8 cellular contexts compared by ENCODE assay signal in the genomic region with DNA sequence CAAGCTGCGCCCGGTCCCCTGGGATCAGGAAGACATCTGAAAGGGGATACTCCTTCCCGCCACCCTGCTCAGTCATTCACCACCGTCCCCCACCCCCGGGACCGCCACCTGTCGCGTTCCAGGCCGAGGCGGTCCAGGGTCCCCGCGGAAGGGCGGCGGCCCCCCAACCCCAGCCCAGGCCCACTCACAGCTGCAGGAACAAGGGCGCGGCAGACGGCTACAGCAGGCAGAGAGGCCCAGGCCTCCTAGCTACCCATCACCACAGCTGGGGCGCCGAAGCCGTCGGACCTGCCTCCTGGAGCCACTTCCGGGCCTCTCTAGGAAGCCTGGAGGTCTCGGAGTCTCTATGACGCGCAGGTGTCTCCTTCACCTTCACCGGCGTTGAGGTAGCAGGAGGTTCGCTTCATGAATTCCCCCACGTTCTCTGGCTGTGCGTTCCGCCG. TPM values are rescaled to one million over a fixed set of nuclear protein-coding genes. Genes with fewer than 3 reads are reported as not detected.
DNase-seq lines count a peak whose midpoint lies in the region; ATAC-seq and TF ChIP-seq lines count a peak whose summit lies in the region.

SDR42E1 (minus strand) TSS at position 272 of the 443 bp plus-strand sequence. CDS start 10,612 bp downstream, outside the sequence.

- no peaks in the 10 kb centered on the region for H3K79me2 ChIP-seq in OCI-LY7 (ENCODE audit: insufficient read depth, low read depth, low read length)

- peaks cover 26% of the 10 kb centered on the region for H3K36me3 Mint-ChIP-seq in activated naive CD4-positive, alpha-beta T cell treated with anti-CD3 and anti-CD28 coated beads for 36 hours (ENCODE audit: low read depth)

- H3K9me2 ChIP-seq in OCI-LY7 (ENCODE audit: insufficient read depth, low read length) = no peaks in the 10 kb centered on the region

- H3K4me1 Mint-ChIP-seq in activated naive CD4-positive, alpha-beta T cell treated with anti-CD3 and anti-CD28 coated beads for 36 hours (ENCODE audit: low read depth) = peaks cover 21% of the 10 kb centered on the region

- TF ChIP-seq CTCF in OCI-LY7 (conservative IDR thresholded peaks at IDR 0.05; ENCODE audit: low read length) (no peak), lower leg skin (IDR thresholded peaks at IDR 0.05) (no peak), adrenal gland (IDR thresholded peaks at IDR 0.05) (no peak)

- peak within 1 kb of the TSS; percentile 45; the same call in 1 of the 2 replicates for H3K4me2 ChIP-seq in OCI-LY7 (ENCODE audit: low read length)

- no peak within 1 kb of the TSS for H2AFZ ChIP-seq in OCI-LY7 (ENCODE audit: low read length)

- peaks cover 24% of the 10 kb centered on the region for H3K9me3 Mint-ChIP-seq in activated naive CD4-positive, alpha-beta T cell treated with anti-CD3 and anti-CD28 coated beads for 36 hours

- H3K27ac ChIP-seq in OCI-LY7 (ENCODE audit: low read depth, low read length, poor library complexity, severe bottlenecking) = no peak within 1 kb of the TSS
- no peak within 1 kb of the TSS for H3K27ac ChIP-seq in adrenal gland

- intact Hi-C loops in OCI-LY7 (cut with micrococcal nuclease; ENCODE audit: unreplicated experiment) (no loop called here), lower leg skin (cut with DNase I; ENCODE audit: low total_unique reads) (no loop called here), adrenal gland (cut with DNase I) (no loop called here)
- intact Hi-C loops in activated naive CD4-positive, alpha-beta T cell treated with anti-CD3 and anti-CD28 coated beads for 36 hours (cut with micrococcal nuclease) = loop anchor here (2.0 kb wide), 1 partner anchor 182 kb away; no protein-coding TSS in a partner anchor

- H3K27me3 ChIP-seq in adrenal gland = peaks cover 23% of the 10 kb centered on the region

- peaks cover 7% of the 10 kb centered on the region for H3K27me3 Mint-ChIP-seq in activated naive CD4-positive, alpha-beta T cell treated with anti-CD3 and anti-CD28 coated beads for 36 hours (ENCODE audit: low read depth)

- H3K9me3 ChIP-seq in OCI-LY7 (ENCODE audit: low read length) (0 out of 2 replicates have a peak, but pooled peaks cover 10% of the 10 kb centered on the region), adrenal gland (replicated peaks in 1 of 3) (no peaks in the 10 kb centered on the region)

- H3K36me3 ChIP-seq in OCI-LY7 (ENCODE audit: insufficient read depth, low read length) = no peaks in the 10 kb centered on the region
- H3K36me3 ChIP-seq in adrenal gland (replicated peaks in 1 of 2) = no peaks in the 10 kb centered on the region

- ATAC-seq in GM18861 (IDR thresholded peaks at IDR 0.05; ENCODE audit: unreplicated experiment) = peak; percentile 95
- peak; percentile 70 for ATAC-seq in HG03095 (IDR thresholded peaks at IDR 0.05; ENCODE audit: unreplicated experiment)

- H3K4me1 ChIP-seq in OCI-LY7 (ENCODE audit: insufficient read depth, low read length, poor library complexity, severe bottlenecking) (no peaks in the 10 kb centered on the region), adrenal gland (replicated peaks in 1 of 2) (no peaks in the 10 kb centered on the region)

- no TSS peak for BruUV-seq in OCI-LY7 (replicated peaks; lab: Mats Ljungman, UMichigan)

- no peak for TF ChIP-seq POLR2A in lower leg skin (IDR thresholded peaks at IDR 0.05)
- no peak for TF ChIP-seq POLR2A in adrenal gland (IDR thresholded peaks at IDR 0.05)

- CTCF ChIA-PET in OCI-LY7 (lab: Charles Lee; ENCODE audit: unreplicated experiment) = no interaction called here
- CTCF ChIA-PET in activated naive CD4-positive, alpha-beta T cell treated with anti-CD3 and anti-CD28 coated beads for 36 hours (lab: Charles Lee) = interaction anchor here (0.8 kb wide), 1 partner anchor 53 kb away, joined by 3 read pairs; no protein-coding TSS in a partner anchor

- peak within 1 kb of the TSS; percentile 55 for H3K27ac Mint-ChIP-seq in activated naive CD4-positive, alpha-beta T cell treated with anti-CD3 and anti-CD28 coated beads for 36 hours

- POLR2A ChIA-PET in OCI-LY7 (lab: Charles Lee) = interaction anchor here (0.7 kb wide), 1 partner anchor 158 kb away, joined by 4 read pairs; no protein-coding TSS in a partner anchor

- 8 to 16% methylated on average over 17 to 30 of the region's 32 CpGs for WGBS in lower leg skin, 2 donors
- 9 to 24% (median 12%) methylated on average over 12 to 32 of the region's 32 CpGs for WGBS in adrenal gland, 4 donors

- H3K4me3 ChIP-seq in OCI-LY7 (ENCODE audit: low read depth, low read length, poor library complexity, severe bottlenecking) (peak within 1 kb of the TSS; percentile 17), lower leg skin (ENCODE audit: low read depth, poor library complexity, severe bottlenecking) (peak within 1 kb of the TSS; percentile 28), adrenal gland (peak within 1 kb of the TSS in 1 of 4 donors; percentile 34)

- no peaks in the 10 kb centered on the region for H4K20me1 ChIP-seq in OCI-LY7 (ENCODE audit: insufficient read depth, low read length)

- H3K4me3 Mint-ChIP-seq in activated naive CD4-positive, alpha-beta T cell treated with anti-CD3 and anti-CD28 coated beads for 36 hours = peak within 1 kb of the TSS; percentile 79

- DNase-seq in OCI-LY7 (ENCODE audit: low spot score) (peak; percentile 11), lower leg skin (ENCODE audit: low spot score in 2 of 2) (no peak), adrenal gland (no peak), DMS114 treated with DMSO at 0.1 percent for 48 hours (lab: John Stamatoyannopoulos, UW; ENCODE audit: unreplicated experiment) (no peak)
- peak; percentile 75 for DNase-seq in activated naive CD4-positive, alpha-beta T cell treated with anti-CD3 and anti-CD28 coated beads for 36 hours
- DNase-seq in stimulated activated CD8-positive, alpha-beta memory T cell treated with anti-CD3 and anti-CD28 coated beads, Interleukin-7, amount 100 ng/mL, for 4 hours (ENCODE audit: low read depth in 2 of 2) = peak; percentile 39 to 49

RNA-seq across cellular contexts. Expression of gene SDR42E1, which starts in this region (rescaled TPM):
- under 0.01 TPM in 1 of 2 replicates, not detected in the other for total RNA-seq in OCI-LY7 (2014; rRNA removed; shearing (Covaris generic))
- total RNA-seq in OCI-LY7 (2022) = 0.53 and 0.65 TPM in 2 replicates
- total RNA-seq in activated naive CD4-positive, alpha-beta T cell treated with anti-CD3 and anti-CD28 coated beads for 36 hours = 1 to 10 TPM; 4.2 to 6.5 TPM
- total RNA-seq in lower leg skin = 10 to 100 TPM; 17.8 to 34.4 (median 31.2) TPM
- total RNA-seq in adrenal gland = under 1 TPM in 7 of 8 donors, not detected in 1; 0.17 to 0.65 (median 0.28) TPM
- under 1 TPM; 0.10 to 0.55 (median 0.16) TPM for polyA plus RNA-seq in adrenal gland

Comparison
In these comparisons a context has a peak if more than half of its experiments do, and no peak if none do; other contexts are left out.
1. Peak in DNase-seq, H3K4me3 ChIP-seq and H3K4me2 ChIP-seq in OCI-LY7; RNA of the gene not detected or under 1 TPM.
2. DNase-seq: peak in activated naive CD4-positive, alpha-beta T cell treated with anti-CD3 and anti-CD28 coated beads for 36 hours (single experiment) and stimulated activated CD8-positive, alpha-beta memory T cell treated with anti-CD3 and anti-CD28 coated beads, Interleukin-7, amount 100 ng/mL, for 4 hours (2 of 2); none in lower leg skin (0 of 2), adrenal gland (0 of 7) and DMS114 treated with DMSO at 0.1 percent for 48 hours (single experiment).